Comparison of ENCODE assay signal across 1 cellular context in genomic region chr3:55006277-55006676, GRCh38.
TF ChIP-seq lines count a peak whose summit lies in the region.

No MANE protein-coding gene starts in this region.

TF ChIP-seq in HEK293, 187 proteins besides CTCF, POLR2A, EP300 and RAD21 (continued from another document):
- TF ChIP-seq ZNF335 (tag by site-specific recombination; conservative IDR thresholded peaks at IDR 0.05) (peak; percentile 35; the same call in 1 of the 2 replicates), ZNF792 (tag by site-specific recombination; IDR thresholded peaks at IDR 0.05) (no peak), ZNF10 (tag by site-specific recombination; IDR thresholded peaks at IDR 0.05) (no peak), ZBTB17 (tag by site-specific recombination; IDR thresholded peaks at IDR 0.05) (peak; percentile 34; the same call in 1 of the 2 replicates), ZBTB11 (tag by site-specific recombination; conservative IDR thresholded peaks at IDR 0.05; ENCODE audit: low read depth) (no peak), ZNF223 (tag by site-specific recombination; IDR thresholded peaks at IDR 0.05) (no peak), ZNF37A (tag by site-specific recombination; IDR thresholded peaks at IDR 0.05) (no peak), ZXDB (tag by site-specific recombination; IDR thresholded peaks at IDR 0.05) (0 out of 2 replicates have a peak, but pooled peaks have one; percentile 36), PRDM6 (tag by site-specific recombination; IDR thresholded peaks at IDR 0.05) (peak; percentile 60), TCF7L2 (IDR thresholded peaks at IDR 0.05; ENCODE audit: borderline replicate concordance, low read depth, low read length) (peak; percentile 74; the same call in 1 of the 2 replicates), ZIC2 (tag by site-specific recombination; IDR thresholded peaks at IDR 0.05) (0 out of 2 replicates have a peak, but pooled peaks have one; percentile 28)
